ENCODE assay signal across 13 cellular contexts in the genomic region with DNA sequence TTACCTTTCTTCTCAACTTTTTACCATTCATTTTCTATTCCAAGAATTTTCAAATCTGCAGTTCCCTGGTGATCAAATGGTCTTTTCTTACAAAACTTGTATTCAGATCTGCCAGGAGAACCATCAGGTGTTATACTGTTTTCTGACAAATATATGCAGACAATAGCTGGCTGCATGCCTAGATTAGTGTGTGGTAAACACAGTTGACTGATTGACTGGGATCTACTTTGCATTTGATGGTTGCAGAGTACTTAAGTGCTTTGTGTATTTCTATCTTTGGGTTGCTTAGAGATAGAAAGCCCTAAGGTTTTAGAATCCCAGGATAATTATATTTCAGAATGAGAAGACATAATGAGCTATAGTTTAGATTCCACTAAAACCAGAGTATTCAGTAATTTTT.
"Had no signal": no experiment of that assay in that cellular context is flagged by ENCODE, and none has a peak within 500 bp of the region (broad histone marks: within the 10 kb centered on the region; RNA-seq: fewer than 3 reads in every experiment).

No MANE protein-coding gene starts in this region.

- H3K27me3 Mint-ChIP-seq: activated CD4-positive, alpha-beta memory T cell treated with anti-CD3 and anti-CD28 coated beads for 36 hours had no signal

- DNase-seq: activated CD4-positive, alpha-beta memory T cell treated with anti-CD3 and anti-CD28 coated beads for 36 hours; activated CD4-positive, CD25-positive, alpha-beta regulatory T cell treated with anti-CD3 and anti-CD28 coated beads, Interleukin-2, amount 50 U/mL, for 72 hours; activated effector memory CD4-positive, alpha-beta T cell treated with anti-CD3 and anti-CD28 coated beads, Interleukin-2, amount 50 U/mL, for 16 hours; activated T-cell treated with anti-CD3 and anti-CD28 coated beads, Interleukin-2, amount 50 U/mL, for 4 hours; brain microvascular endothelial cell; endodermal cell; hypothalamus; kidney glomerular epithelial cell; pancreas; small intestine; thyroid gland had no signal

- ATAC-seq: activated T-cell treated with anti-CD3 and anti-CD28 coated beads, Interleukin-2, amount 50 U/mL, for 4 hours; pancreas had no signal

- H3K4me3 Mint-ChIP-seq: activated CD4-positive, alpha-beta memory T cell treated with anti-CD3 and anti-CD28 coated beads for 36 hours; activated naive CD8-positive, alpha-beta T cell; activated T-cell treated with anti-CD3 and anti-CD28 coated beads, Interleukin-2, amount 50 U/mL, for 4 hours; endodermal cell; neural crest cell had no signal

- H3K27ac Mint-ChIP-seq: activated CD4-positive, alpha-beta memory T cell treated with anti-CD3 and anti-CD28 coated beads for 36 hours; activated naive CD8-positive, alpha-beta T cell; endodermal cell had no signal

- H3K4me1 Mint-ChIP-seq: endodermal cell, neural crest cell had no signal

- H3K36me3 Mint-ChIP-seq: activated CD4-positive, alpha-beta memory T cell treated with anti-CD3 and anti-CD28 coated beads for 36 hours; activated naive CD8-positive, alpha-beta T cell had no signal
